1 cellular context compared by ENCODE assay signal in genomic region chr7:109020251-109020650, GRCh38.
TF ChIP-seq lines count a peak whose summit lies in the region.

No MANE protein-coding gene starts in this region.

TF ChIP-seq in GM23338, 12 proteins besides CTCF, POLR2A, EP300 and RAD21 (continued from another document):
- TF ChIP-seq ZNF462 (CRISPR knock-in tag; IDR thresholded peaks at IDR 0.05) (no peak), JUNB (IDR thresholded peaks at IDR 0.05; ENCODE audit: unreplicated experiment) (no peak), EZH2phosphoT487 (IDR thresholded peaks at IDR 0.05; ENCODE audit: unreplicated experiment) (no peak), ETS1 (IDR thresholded peaks at IDR 0.05) (no peak), EZH2 (IDR thresholded peaks at IDR 0.05; ENCODE audit: low read depth, unreplicated experiment) (no peak), POLR2AphosphoS5 (IDR thresholded peaks at IDR 0.05; ENCODE audit: low read depth) (no peak), NANOG (IDR thresholded peaks at IDR 0.05; ENCODE audit: borderline replicate concordance) (no peak), CREB1 (CRISPR knock-in tag; IDR thresholded peaks at IDR 0.05; ENCODE audit: low read depth) (no peak), ZNF114 (CRISPR knock-in tag; IDR thresholded peaks at IDR 0.05) (no peak), STAT1 (IDR thresholded peaks at IDR 0.05; ENCODE audit: unreplicated experiment) (no peak)
